1 cellular context compared by ENCODE assay signal in genomic region chr6:25327372-25327771, GRCh38.
TF ChIP-seq lines count a peak whose summit lies in the region.

No MANE protein-coding gene starts in this region.

TF ChIP-seq in HepG2, 621 proteins besides CTCF, POLR2A, EP300 and RAD21 (continued from another document):
- no peak for TF ChIP-seq SNAPC4 (CRISPR knock-in tag; IDR thresholded peaks at IDR 0.05)
